ENCODE assay signal across 2 cellular contexts in the genomic region with DNA sequence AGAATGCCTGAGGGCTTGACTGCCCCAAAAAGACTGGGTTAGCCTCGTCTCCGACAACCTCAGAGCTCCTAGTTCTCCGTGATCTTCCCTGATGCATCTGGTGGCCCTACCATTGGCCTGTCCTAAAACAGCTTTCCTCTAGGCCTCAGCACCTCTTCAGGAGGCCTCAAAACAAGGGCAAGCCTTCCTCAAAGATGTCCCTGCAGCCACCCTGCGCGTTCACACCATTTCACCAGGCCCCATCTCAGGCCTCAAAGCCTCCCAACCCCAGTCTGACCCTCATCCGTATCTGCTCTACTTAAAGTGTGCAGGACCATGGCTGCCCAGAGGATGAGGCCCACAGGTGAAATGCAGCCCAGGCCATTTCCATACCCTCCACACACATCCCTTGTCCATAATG.
A peak's percentile ranks its signal among the peaks of the same experiment; 100 is the strongest.
TF ChIP-seq lines count a peak whose summit lies in the region.

No MANE protein-coding gene starts in this region.

TF ChIP-seq in HEK293, 187 proteins besides CTCF, POLR2A, EP300 and RAD21:
- no peak for TF ChIP-seq ZNF140 (tag by site-specific recombination; IDR thresholded peaks at IDR 0.05)
- TF ChIP-seq KLF9 (tag by site-specific recombination; IDR thresholded peaks at IDR 0.05; ENCODE audit: low read depth): 0 out of 2 replicates have a peak, but pooled peaks have one; percentile 16

TF ChIP-seq in H1, 55 proteins besides CTCF, POLR2A, EP300 and RAD21:
- TF ChIP-seq SP1 (IDR thresholded peaks at IDR 0.05; ENCODE audit: low read depth, low read length) (no peak), MAFK (IDR thresholded peaks at IDR 0.05; ENCODE audit: low read depth, low read length) (no peak), CBX8 (IDR thresholded peaks at IDR 0.05; ENCODE audit: borderline replicate concordance, low read depth, low read length) (no peak), SAP30 (IDR thresholded peaks at IDR 0.05; ENCODE audit: insufficient read depth, insufficient replicate concordance, low read length) (no peak), RNF2 (IDR thresholded peaks at IDR 0.05; ENCODE audit: borderline replicate concordance, low read depth, low read length, missing control alignments, poor library complexity, severe bottlenecking) (no peak), TAF7 (optimal IDR thresholded peaks at IDR 0.05; ENCODE audit: borderline replicate concordance, low read depth, low read length) (no peak), JUND (IDR thresholded peaks at IDR 0.05; ENCODE audit: low read length) (no peak), SP4 (IDR thresholded peaks at IDR 0.05; ENCODE audit: low read length) (no peak), GTF2F1 (IDR thresholded peaks at IDR 0.05; ENCODE audit: borderline replicate concordance, low read depth, low read length) (no peak), SRF (IDR thresholded peaks at IDR 0.05; ENCODE audit: low read depth, low read length) (no peak), CHD2 (IDR thresholded peaks at IDR 0.05; ENCODE audit: low read length) (no peak)
- TF ChIP-seq, protein P1, sequence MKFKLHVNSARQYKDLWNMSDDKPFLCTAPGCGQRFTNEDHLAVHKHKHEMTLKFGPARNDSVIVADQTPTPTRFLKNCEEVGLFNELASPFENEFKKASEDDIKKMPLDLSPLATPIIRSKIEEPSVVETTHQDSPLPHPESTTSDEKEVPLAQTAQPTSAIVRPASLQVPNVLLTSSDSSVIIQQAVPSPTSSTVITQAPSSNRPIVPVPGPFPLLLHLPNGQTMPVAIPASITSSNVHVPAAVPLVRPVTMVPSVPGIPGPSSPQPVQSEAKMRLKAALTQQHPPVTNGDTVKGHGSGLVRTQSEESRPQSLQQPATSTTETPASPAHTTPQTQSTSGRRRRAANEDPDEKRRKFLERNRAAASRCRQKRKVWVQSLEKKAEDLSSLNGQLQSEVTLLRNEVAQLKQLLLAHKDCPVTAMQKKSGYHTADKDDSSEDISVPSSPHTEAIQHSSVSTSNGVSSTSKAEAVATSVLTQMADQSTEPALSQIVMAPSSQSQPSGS (IDR thresholded peaks at IDR 0.05; ENCODE audit: low read length): no peak
